2 cellular contexts compared by ENCODE assay signal in the genomic region with DNA sequence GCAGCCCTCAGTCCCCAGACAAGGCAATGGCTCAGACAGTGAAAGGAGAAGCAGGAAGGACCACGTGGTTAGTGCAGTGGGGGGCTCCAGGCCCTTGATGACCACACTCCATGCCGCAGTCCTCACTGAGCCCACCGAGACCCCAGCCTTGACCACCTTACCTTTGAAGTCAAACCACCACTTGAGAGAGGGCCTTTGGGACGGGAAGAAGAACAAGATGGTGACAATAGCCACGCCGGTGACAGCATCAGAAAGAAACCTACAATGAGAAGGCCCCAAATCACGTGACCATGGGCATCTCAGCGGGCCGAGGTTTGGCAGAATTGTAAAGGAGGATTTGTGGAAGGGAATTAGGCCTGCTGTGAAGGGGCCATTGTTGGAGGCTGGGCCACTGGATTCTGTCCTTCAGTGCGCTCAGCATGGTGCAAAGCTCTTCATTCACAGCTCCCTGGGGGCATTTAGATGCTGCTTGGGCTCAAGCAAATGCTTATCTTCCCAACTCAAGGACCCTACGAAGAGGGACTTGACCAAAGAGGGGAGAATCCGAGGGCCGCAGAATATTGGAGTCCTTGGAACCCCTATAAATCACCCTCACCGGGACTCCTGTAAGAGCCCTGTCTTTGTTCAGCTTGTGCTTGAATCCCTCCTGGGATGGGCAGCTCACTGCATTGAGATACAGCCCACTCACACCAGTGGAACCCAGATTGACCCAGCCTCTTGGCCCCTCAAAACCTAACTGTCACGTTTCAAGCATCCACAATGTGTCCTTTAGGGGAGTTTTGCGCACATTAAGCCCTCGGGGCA.
TF ChIP-seq lines count a peak whose summit lies in the region.

No MANE protein-coding gene starts in this region.

TF ChIP-seq in K562, 482 proteins besides CTCF, POLR2A, EP300 and RAD21 (continued from another document):
- TF ChIP-seq, protein P1, sequence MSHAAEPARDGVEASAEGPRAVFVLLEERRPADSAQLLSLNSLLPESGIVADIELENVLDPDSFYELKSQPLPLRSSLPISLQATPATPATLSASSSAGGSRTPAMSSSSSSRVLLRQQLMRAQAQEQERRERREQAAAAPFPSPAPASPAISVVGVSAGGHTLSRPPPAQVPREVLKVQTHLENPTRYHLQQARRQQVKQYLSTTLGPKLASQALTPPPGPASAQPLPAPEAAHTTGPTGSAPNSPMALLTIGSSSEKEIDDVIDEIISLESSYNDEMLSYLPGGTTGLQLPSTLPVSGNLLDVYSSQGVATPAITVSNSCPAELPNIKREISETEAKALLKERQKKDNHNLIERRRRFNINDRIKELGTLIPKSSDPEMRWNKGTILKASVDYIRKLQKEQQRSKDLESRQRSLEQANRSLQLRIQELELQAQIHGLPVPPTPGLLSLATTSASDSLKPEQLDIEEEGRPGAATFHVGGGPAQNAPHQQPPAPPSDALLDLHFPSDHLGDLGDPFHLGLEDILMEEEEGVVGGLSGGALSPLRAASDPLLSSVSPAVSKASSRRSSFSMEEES (CRISPR knock-in tag; IDR thresholded peaks at IDR 0.05), result peak; percentile 50; the same call in 1 of the 2 replicates
- TF ChIP-seq RAD51 (IDR thresholded peaks at IDR 0.05; ENCODE audit: borderline replicate concordance, low read depth), result peak; percentile 48; the same call in 1 of the 2 replicates
- no peak for TF ChIP-seq ZNF707 (CRISPR knock-in tag; conservative IDR thresholded peaks at IDR 0.05)
- 0 out of 2 replicates have a peak, but pooled peaks have one; percentile 39 for TF ChIP-seq TOE1 (IDR thresholded peaks at IDR 0.05; ENCODE audit: borderline replicate concordance)
- no peak for TF ChIP-seq TOE1 (CRISPR knock-in tag; IDR thresholded peaks at IDR 0.05; ENCODE audit: borderline replicate concordance, low read depth)

TF ChIP-seq in SK-N-SH treated with all-trans-retinoic acid at 6 μM for 48 hours, 23 proteins besides CTCF, POLR2A, EP300 and RAD21 (continued from another document):
- no peak for TF ChIP-seq ISL1 (CRISPR knock-in tag; IDR thresholded peaks at IDR 0.05)
- no peak for TF ChIP-seq CSDC2 (CRISPR knock-in tag; IDR thresholded peaks at IDR 0.05)
- no peak for TF ChIP-seq OSR1 (CRISPR knock-in tag; IDR thresholded peaks at IDR 0.05)
- TF ChIP-seq, protein P2, sequence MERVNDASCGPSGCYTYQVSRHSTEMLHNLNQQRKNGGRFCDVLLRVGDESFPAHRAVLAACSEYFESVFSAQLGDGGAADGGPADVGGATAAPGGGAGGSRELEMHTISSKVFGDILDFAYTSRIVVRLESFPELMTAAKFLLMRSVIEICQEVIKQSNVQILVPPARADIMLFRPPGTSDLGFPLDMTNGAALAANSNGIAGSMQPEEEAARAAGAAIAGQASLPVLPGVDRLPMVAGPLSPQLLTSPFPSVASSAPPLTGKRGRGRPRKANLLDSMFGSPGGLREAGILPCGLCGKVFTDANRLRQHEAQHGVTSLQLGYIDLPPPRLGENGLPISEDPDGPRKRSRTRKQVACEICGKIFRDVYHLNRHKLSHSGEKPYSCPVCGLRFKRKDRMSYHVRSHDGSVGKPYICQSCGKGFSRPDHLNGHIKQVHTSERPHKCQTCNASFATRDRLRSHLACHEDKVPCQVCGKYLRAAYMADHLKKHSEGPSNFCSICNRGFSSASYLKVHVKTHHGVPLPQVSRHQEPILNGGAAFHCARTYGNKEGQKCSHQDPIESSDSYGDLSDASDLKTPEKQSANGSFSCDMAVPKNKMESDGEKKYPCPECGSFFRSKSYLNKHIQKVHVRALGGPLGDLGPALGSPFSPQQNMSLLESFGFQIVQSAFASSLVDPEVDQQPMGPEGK (CRISPR knock-in tag; IDR thresholded peaks at IDR 0.05; ENCODE audit: borderline replicate concordance), result no peak
- no peak for TF ChIP-seq GLIS3 (CRISPR knock-in tag; IDR thresholded peaks at IDR 0.05)
- TF ChIP-seq PPARA (CRISPR knock-in tag; IDR thresholded peaks at IDR 0.05; ENCODE audit: borderline replicate concordance), result no peak
- no peak for TF ChIP-seq RARB (CRISPR knock-in tag; IDR thresholded peaks at IDR 0.05)
- TF ChIP-seq TOX (CRISPR knock-in tag; IDR thresholded peaks at IDR 0.05; ENCODE audit: borderline replicate concordance), result no peak
- TF ChIP-seq TCF4 (CRISPR knock-in tag; IDR thresholded peaks at IDR 0.05; ENCODE audit: borderline replicate concordance), result no peak
- TF ChIP-seq, protein P3, sequence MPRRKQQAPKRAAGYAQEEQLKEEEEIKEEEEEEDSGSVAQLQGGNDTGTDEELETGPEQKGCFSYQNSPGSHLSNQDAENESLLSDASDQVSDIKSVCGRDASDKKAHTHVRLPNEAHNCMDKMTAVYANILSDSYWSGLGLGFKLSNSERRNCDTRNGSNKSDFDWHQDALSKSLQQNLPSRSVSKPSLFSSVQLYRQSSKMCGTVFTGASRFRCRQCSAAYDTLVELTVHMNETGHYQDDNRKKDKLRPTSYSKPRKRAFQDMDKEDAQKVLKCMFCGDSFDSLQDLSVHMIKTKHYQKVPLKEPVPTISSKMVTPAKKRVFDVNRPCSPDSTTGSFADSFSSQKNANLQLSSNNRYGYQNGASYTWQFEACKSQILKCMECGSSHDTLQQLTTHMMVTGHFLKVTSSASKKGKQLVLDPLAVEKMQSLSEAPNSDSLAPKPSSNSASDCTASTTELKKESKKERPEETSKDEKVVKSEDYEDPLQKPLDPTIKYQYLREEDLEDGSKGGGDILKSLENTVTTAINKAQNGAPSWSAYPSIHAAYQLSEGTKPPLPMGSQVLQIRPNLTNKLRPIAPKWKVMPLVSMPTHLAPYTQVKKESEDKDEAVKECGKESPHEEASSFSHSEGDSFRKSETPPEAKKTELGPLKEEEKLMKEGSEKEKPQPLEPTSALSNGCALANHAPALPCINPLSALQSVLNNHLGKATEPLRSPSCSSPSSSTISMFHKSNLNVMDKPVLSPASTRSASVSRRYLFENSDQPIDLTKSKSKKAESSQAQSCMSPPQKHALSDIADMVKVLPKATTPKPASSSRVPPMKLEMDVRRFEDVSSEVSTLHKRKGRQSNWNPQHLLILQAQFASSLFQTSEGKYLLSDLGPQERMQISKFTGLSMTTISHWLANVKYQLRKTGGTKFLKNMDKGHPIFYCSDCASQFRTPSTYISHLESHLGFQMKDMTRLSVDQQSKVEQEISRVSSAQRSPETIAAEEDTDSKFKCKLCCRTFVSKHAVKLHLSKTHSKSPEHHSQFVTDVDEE (CRISPR knock-in tag; IDR thresholded peaks at IDR 0.05), result no peak
- TF ChIP-seq, protein P4, sequence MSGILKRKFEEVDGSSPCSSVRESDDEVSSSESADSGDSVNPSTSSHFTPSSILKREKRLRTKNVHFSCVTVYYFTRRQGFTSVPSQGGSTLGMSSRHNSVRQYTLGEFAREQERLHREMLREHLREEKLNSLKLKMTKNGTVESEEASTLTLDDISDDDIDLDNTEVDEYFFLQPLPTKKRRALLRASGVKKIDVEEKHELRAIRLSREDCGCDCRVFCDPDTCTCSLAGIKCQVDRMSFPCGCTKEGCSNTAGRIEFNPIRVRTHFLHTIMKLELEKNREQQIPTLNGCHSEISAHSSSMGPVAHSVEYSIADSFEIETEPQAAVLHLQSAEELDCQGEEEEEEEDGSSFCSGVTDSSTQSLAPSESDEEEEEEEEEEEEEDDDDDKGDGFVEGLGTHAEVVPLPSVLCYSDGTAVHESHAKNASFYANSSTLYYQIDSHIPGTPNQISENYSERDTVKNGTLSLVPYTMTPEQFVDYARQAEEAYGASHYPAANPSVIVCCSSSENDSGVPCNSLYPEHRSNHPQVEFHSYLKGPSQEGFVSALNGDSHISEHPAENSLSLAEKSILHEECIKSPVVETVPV (CRISPR knock-in tag; IDR thresholded peaks at IDR 0.05), result no peak
- TF ChIP-seq, protein P5, sequence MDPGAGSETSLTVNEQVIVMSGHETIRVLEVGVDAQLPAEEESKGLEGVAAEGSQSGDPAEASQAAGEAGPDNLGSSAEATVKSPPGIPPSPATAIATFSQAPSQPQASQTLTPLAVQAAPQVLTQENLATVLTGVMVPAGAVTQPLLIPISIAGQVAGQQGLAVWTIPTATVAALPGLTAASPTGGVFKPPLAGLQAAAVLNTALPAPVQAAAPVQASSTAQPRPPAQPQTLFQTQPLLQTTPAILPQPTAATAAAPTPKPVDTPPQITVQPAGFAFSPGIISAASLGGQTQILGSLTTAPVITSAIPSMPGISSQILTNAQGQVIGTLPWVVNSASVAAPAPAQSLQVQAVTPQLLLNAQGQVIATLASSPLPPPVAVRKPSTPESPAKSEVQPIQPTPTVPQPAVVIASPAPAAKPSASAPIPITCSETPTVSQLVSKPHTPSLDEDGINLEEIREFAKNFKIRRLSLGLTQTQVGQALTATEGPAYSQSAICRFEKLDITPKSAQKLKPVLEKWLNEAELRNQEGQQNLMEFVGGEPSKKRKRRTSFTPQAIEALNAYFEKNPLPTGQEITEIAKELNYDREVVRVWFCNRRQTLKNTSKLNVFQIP (CRISPR knock-in tag; IDR thresholded peaks at IDR 0.05; ENCODE audit: borderline replicate concordance, low read depth), result no peak
